ENCODE assay signal across 8 cellular contexts in genomic region chr2:105403785-105404698, GRCh38. TPM values are rescaled to one million over a fixed set of nuclear protein-coding genes. Genes with fewer than 3 reads are reported as not detected.
DNase-seq lines count a peak whose midpoint lies in the region; ATAC-seq and TF ChIP-seq lines count a peak whose summit lies in the region.

No MANE protein-coding gene starts in this region.

- ATAC-seq in omental fat pad (ENCODE audit: low FRiP score) (peak; percentile 88), GM21390 (IDR thresholded peaks at IDR 0.05; ENCODE audit: unreplicated experiment) (no peak)

- DNase-seq in Daoy (ENCODE audit: low read depth) = peak; percentile 96
- DNase-seq in NCI-H446 (lab: John Stamatoyannopoulos, UW) = peak; percentile 36 to 72
- DNase-seq in omental fat pad (ENCODE audit: low spot score) = no peak
- no peak for DNase-seq in activated CD8-positive, alpha-beta memory T cell treated with anti-CD3 and anti-CD28 coated beads, Interleukin-2, amount 50 U/mL, for 48 hours
- DNase-seq in NCI-H524 treated with DMSO at 0.1 percent for 48 hours (lab: John Stamatoyannopoulos, UW) = no peak
- DNase-seq in substantia nigra (lab: John Stamatoyannopoulos, UW) = no peak

- H3K9ac ChIP-seq in duodenal mucosa (ENCODE audit: low read depth in 1 of 2, low read length in 2 of 2) = peak overlapping the region; percentile 28 to 55

- no peaks in the 10 kb centered on the region for H3K9me3 ChIP-seq in duodenal mucosa (ENCODE audit: control insufficient read depth in 1 of 2, low read length in 2 of 2)

- H3K27me3 ChIP-seq in duodenal mucosa (ENCODE audit: control insufficient read depth in 1 of 2, insufficient read depth in 2 of 2, low read length in 2 of 2) = no peaks in the 10 kb centered on the region

- peak overlapping the region; percentile 18 for H3K4me3 ChIP-seq in duodenal mucosa (ENCODE audit: low read depth in 1 of 2, low read length in 2 of 2)

- no peak for TF ChIP-seq CTCF in omental fat pad (IDR thresholded peaks at IDR 0.05)

- peaks cover 27 to 29% of the 10 kb centered on the region in 2 donors for H3K4me1 ChIP-seq in duodenal mucosa (ENCODE audit: control insufficient read depth in 1 of 2, insufficient read depth in 2 of 2, low read length in 2 of 2)

- H3K27ac ChIP-seq in duodenal mucosa (ENCODE audit: low read depth, low read length) (peak overlapping the region; percentile 64), substantia nigra (ENCODE audit: low read depth, low read length, poor library complexity, severe bottlenecking) (no peak overlapping the region)

- no peaks in the 10 kb centered on the region for H3K36me3 ChIP-seq in duodenal mucosa (ENCODE audit: control insufficient read depth in 1 of 2, insufficient read depth in 2 of 2, low read length in 2 of 2)

RNA-seq across cellular contexts. Expression of gene FHL2, which starts 5.2 kb away (rescaled TPM):
- 147 and 173 TPM in 2 replicates for total RNA-seq in Daoy (2014; rRNA removed; shearing (Covaris generic))
- total RNA-seq in omental fat pad = 10 to 100 TPM; 23.3 to 88.3 (median 33.6) TPM

Comparison
In these comparisons a context has a peak if more than half of its experiments do, and no peak if none do; other contexts are left out.
1. DNase-seq: peak in Daoy (single experiment) and NCI-H446 (2 of 2); none in omental fat pad (single experiment), activated CD8-positive, alpha-beta memory T cell treated with anti-CD3 and anti-CD28 coated beads, Interleukin-2, amount 50 U/mL, for 48 hours (single experiment), NCI-H524 treated with DMSO at 0.1 percent for 48 hours (single experiment) and substantia nigra (0 of 49).